In the genomic region with DNA sequence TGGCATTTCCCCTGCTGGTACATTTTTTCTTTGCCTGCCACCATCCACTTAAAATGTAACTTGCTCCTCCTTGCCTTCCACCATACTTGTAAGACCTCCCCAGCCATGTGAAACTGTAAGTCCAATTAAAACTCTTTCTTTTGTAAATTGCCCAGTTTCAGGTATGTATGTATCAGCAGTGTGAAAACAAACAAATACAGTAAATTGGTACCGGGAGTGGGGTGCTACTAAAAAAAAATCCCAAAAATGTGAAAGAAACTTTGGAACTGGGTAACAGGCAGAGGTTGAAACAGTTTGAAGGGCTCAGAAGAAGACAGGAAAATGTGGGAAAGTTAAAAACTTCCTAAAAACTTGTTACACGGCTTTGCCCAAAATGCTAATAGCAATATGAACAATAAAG, we compare ENCODE assay signal across 29 cellular contexts.
"Had no signal": no experiment of that assay in that cellular context is flagged by ENCODE, and none has a peak within 500 bp of the region (broad histone marks: within the 10 kb centered on the region; RNA-seq: fewer than 3 reads in every experiment).

No MANE protein-coding gene starts in this region.

- H3K36me3 Mint-ChIP-seq: stimulated activated effector memory CD8-positive, alpha-beta T cell treated with anti-CD3 and anti-CD28 coated beads, Interleukin-12 subunit alpha, Interleukin-12 subunit beta, amount 100 ng/mL, for 72 hours; stimulated activated memory B cell treated with anti-CD40 and anti-IgM and Interleukin-4, amounts not matched to agents 10 μg/mL and 1 μg/mL and 100 μg/mL, for 72 hours had no signal

- FAIRE-seq: urothelium cell line had no signal

- H3K4me3 ChIP-seq: stomach, suprapubic skin, testis, thoracic aorta, thyroid gland, tibial artery, tibial nerve, transverse colon, upper lobe of left lung, upper lobe of right lung, uterus, vagina had no signal

- H3K9me3 ChIP-seq: suprapubic skin, testis, thoracic aorta, thyroid gland, transverse colon, upper lobe of right lung, uterus, vagina had no signal

- H3K27ac Mint-ChIP-seq: stimulated activated effector memory CD8-positive, alpha-beta T cell treated with anti-CD3 and anti-CD28 coated beads, Interleukin-12 subunit alpha, Interleukin-12 subunit beta, amount 100 ng/mL, for 72 hours; stimulated activated memory B cell treated with anti-CD40 and anti-IgM and Interleukin-4, amounts not matched to agents 10 μg/mL and 1 μg/mL and 100 μg/mL, for 72 hours; stimulated activated naive B cell treated with anti-CD40 and anti-IgM and Interleukin-4, amounts not matched to agents 10 μg/mL and 1 μg/mL and 100 μg/mL, for 72 hours; stimulated activated naive CD8-positive, alpha-beta T cell treated with anti-CD3 and anti-CD28 coated beads, Interleukin-15, amount 100 ng/mL, for 72 hours; stimulated activated naive CD8-positive, alpha-beta T cell treated with anti-CD3 and anti-CD28 coated beads, Interleukin-15, Interleukin-2, amounts not matched to agents 100 ng/mL and 50 ng/mL, for 24 hours; type B pancreatic cell had no signal

- H3K4me1 Mint-ChIP-seq: stimulated activated effector memory CD8-positive, alpha-beta T cell treated with anti-CD3 and anti-CD28 coated beads, Interleukin-12 subunit alpha, Interleukin-12 subunit beta, amount 100 ng/mL, for 72 hours; stimulated activated memory B cell treated with anti-CD40 and anti-IgM and Interleukin-4, amounts not matched to agents 10 μg/mL and 1 μg/mL and 100 μg/mL, for 72 hours had no signal

- H3K4me1 ChIP-seq: stomach, suprapubic skin, testis, thyroid gland, tibial artery, tibial nerve, transverse colon, upper lobe of left lung, upper lobe of right lung, uterus, vagina had no signal

- ATAC-seq: stimulated activated effector memory CD8-positive, alpha-beta T cell treated with anti-CD3 and anti-CD28 coated beads, Interleukin-12 subunit alpha, Interleukin-12 subunit beta, amount 100 ng/mL, for 72 hours; stimulated activated memory B cell treated with anti-CD40 and anti-IgM and Interleukin-4, amounts not matched to agents 10 μg/mL and 1 μg/mL and 100 μg/mL, for 72 hours; stimulated activated naive B cell treated with anti-CD40 and anti-IgM and Interleukin-4, amounts not matched to agents 10 μg/mL and 1 μg/mL and 100 μg/mL, for 72 hours; stimulated activated naive CD8-positive, alpha-beta T cell treated with anti-CD3 and anti-CD28 coated beads, Interleukin-15, amount 100 ng/mL, for 72 hours; stimulated activated naive CD8-positive, alpha-beta T cell treated with anti-CD3 and anti-CD28 coated beads, Interleukin-15, Interleukin-2, amounts not matched to agents 100 U/mL and 50 U/mL, for 24 hours; upper lobe of right lung had no signal

- H3K27me3 Mint-ChIP-seq: stimulated activated memory B cell treated with anti-CD40 and anti-IgM and Interleukin-4, amounts not matched to agents 10 μg/mL and 1 μg/mL and 100 μg/mL, for 72 hours; stimulated activated naive B cell treated with anti-CD40 and anti-IgM and Interleukin-4, amounts not matched to agents 10 μg/mL and 1 μg/mL and 100 μg/mL, for 72 hours; type B pancreatic cell had no signal

- H3K4me3 Mint-ChIP-seq: stimulated activated effector memory CD8-positive, alpha-beta T cell treated with anti-CD3 and anti-CD28 coated beads, Interleukin-12 subunit alpha, Interleukin-12 subunit beta, amount 100 ng/mL, for 72 hours; stimulated activated memory B cell treated with anti-CD40 and anti-IgM and Interleukin-4, amounts not matched to agents 10 μg/mL and 1 μg/mL and 100 μg/mL, for 72 hours; stimulated activated naive B cell treated with anti-CD40 and anti-IgM and Interleukin-4, amounts not matched to agents 10 μg/mL and 1 μg/mL and 100 μg/mL, for 72 hours; stimulated activated naive CD8-positive, alpha-beta T cell treated with anti-CD3 and anti-CD28 coated beads, Interleukin-15, amount 100 ng/mL, for 72 hours; stimulated activated naive CD8-positive, alpha-beta T cell treated with anti-CD3 and anti-CD28 coated beads, Interleukin-15, Interleukin-2, amounts not matched to agents 100 ng/mL and 50 ng/mL, for 24 hours; type B pancreatic cell had no signal

- H3K36me3 ChIP-seq: stomach, suprapubic skin, thoracic aorta, thyroid gland, tibial artery, tibial nerve, transverse colon, upper lobe of left lung, upper lobe of right lung, uterus, vagina had no signal

- H3K27me3 ChIP-seq: stomach, suprapubic skin, testis, thyroid gland, tibial artery, tibial nerve, transverse colon, upper lobe of left lung, upper lobe of right lung, uterus, vagina had no signal

- DNase-seq: stimulated activated CD4-positive, alpha-beta T cell treated with anti-CD3 and anti-CD28 coated beads, Interleukin-2, amount 100 ng/mL, for 48 hours; stimulated activated CD4-positive, alpha-beta T cell treated with anti-CD3 and anti-CD28 coated beads, Interleukin-4, amount 100 ng/mL, for 1 hour; stimulated activated CD4-positive, alpha-beta T cell treated with anti-CD3 and anti-CD28 coated beads, Interleukin-4, amount 100 ng/mL, for 24 hours; stimulated activated CD4-positive, alpha-beta T cell treated with anti-CD3 and anti-CD28 coated beads, Interleukin-4, amount 100 ng/mL, for 4 hours; stimulated activated CD8-positive, alpha-beta memory T cell treated with anti-CD3 and anti-CD28 coated beads, Interleukin-4, amount 100 ng/mL, for 48 hours; stimulated activated naive B cell treated with anti-CD40 and anti-IgM and Interleukin-4, amounts not matched to agents 10 μg/mL and 1 μg/mL and 100 μg/mL, for 72 hours; stimulated activated naive CD4-positive, alpha-beta T cell; stimulated activated naive CD4-positive, alpha-beta T cell treated with Interleukin-2 at 50 U/mL for 16 hours; stimulated activated naive CD8-positive, alpha-beta T cell treated with anti-CD3 and anti-CD28 coated beads, Interleukin-15, amount 100 ng/mL, for 72 hours; stimulated activated naive CD8-positive, alpha-beta T cell treated with anti-CD3 and anti-CD28 coated beads, Interleukin-15, Interleukin-2, amounts not matched to agents 100 U/mL and 50 U/mL, for 24 hours; stomach; substantia nigra; testis; thyroid gland; tibial artery; transverse colon; trophoblast cell; upper lobe of left lung; upper lobe of right lung; uterus had no signal

- H3K27ac ChIP-seq: stomach, suprapubic skin, testis, thoracic aorta, thyroid gland, tibial artery, tibial nerve, transverse colon, upper lobe of left lung, upper lobe of right lung, uterus, vagina had no signal

- H3K9me3 Mint-ChIP-seq: stimulated activated effector memory CD8-positive, alpha-beta T cell treated with anti-CD3 and anti-CD28 coated beads, Interleukin-12 subunit alpha, Interleukin-12 subunit beta, amount 100 ng/mL, for 72 hours; stimulated activated memory B cell treated with anti-CD40 and anti-IgM and Interleukin-4, amounts not matched to agents 10 μg/mL and 1 μg/mL and 100 μg/mL, for 72 hours; stimulated activated naive CD8-positive, alpha-beta T cell treated with anti-CD3 and anti-CD28 coated beads, Interleukin-15, amount 100 ng/mL, for 72 hours had no signal
